21 cellular contexts compared by ENCODE assay signal in genomic region chr6:6908116-6908515, GRCh38.
"Had no signal": no experiment of that assay in that cellular context is flagged by ENCODE, and none has a peak within 500 bp of the region (broad histone marks: within the 10 kb centered on the region; RNA-seq: fewer than 3 reads in every experiment).

No MANE protein-coding gene starts in this region.

- H3K36me3 ChIP-seq: esophagus muscularis mucosa, gastroesophageal sphincter, heart left ventricle, left lung, lower lobe of right lung had no signal

- ATAC-seq: foreskin keratinocyte; gastroesophageal sphincter; heart left ventricle; left cardiac atrium; left lung; left ventricle myocardium superior; lower lobe of right lung; mucosa of descending colon; naive thymus-derived CD8-positive, alpha-beta T cell had no signal

- H3K9me3 ChIP-seq: esophagus muscularis mucosa, gastroesophageal sphincter, heart left ventricle, left lung, lower lobe of right lung, mucosa of descending colon had no signal

- H3K4me3 ChIP-seq: coronary artery, dorsolateral prefrontal cortex, esophagus muscularis mucosa, gastroesophageal sphincter, heart left ventricle, left lung, lower lobe of right lung, mucosa of descending colon had no signal

- H3K27me3 ChIP-seq: foreskin keratinocyte, heart left ventricle, left lung had no signal

- H3K27ac ChIP-seq: coronary artery, dorsolateral prefrontal cortex, esophagus muscularis mucosa, foreskin keratinocyte, gastroesophageal sphincter, heart left ventricle, left lung, lower lobe of right lung had no signal

- DNase-seq: dermis blood vessel endothelial cell; dorsolateral prefrontal cortex; effector CD4-positive, alpha-beta T cell; effector memory CD4-positive, alpha-beta T cell; foreskin keratinocyte; heart left ventricle; hypothalamus; immature natural killer cell; islet precursor cell; kidney; left cardiac atrium; left lung; left ventricle myocardium superior; lower lobe of right lung; mesenchymal stem cell; mucosa of descending colon; naive B cell; naive thymus-derived CD8-positive, alpha-beta T cell had no signal

- H3K4me1 ChIP-seq: left lung, lower lobe of right lung had no signal
